8 cellular contexts compared by ENCODE assay signal in genomic region chr6:52576392-52577021, GRCh38. TPM values are rescaled to one million over a fixed set of nuclear protein-coding genes. Genes with fewer than 3 reads are reported as not detected.
DNase-seq lines count a peak whose midpoint lies in the region; ATAC-seq and TF ChIP-seq lines count a peak whose summit lies in the region.

No MANE protein-coding gene starts in this region.

- peak overlapping the region; percentile 72 to 91 (median 86) for H3K4me3 ChIP-seq in esophagus squamous epithelium

- peak in 5 of 6 experiments; percentile 33 to 54 (median 41) for TF ChIP-seq CTCF in esophagus squamous epithelium (IDR thresholded peaks at IDR 0.05)

- no peaks in the 10 kb centered on the region for H3K9me3 ChIP-seq in esophagus squamous epithelium

- DNase-seq in C1 segment of cervical spinal cord (lab: John Stamatoyannopoulos, UW) (peak in 8 of 14 donors; percentile 33 to 69 (median 49)), NOMO-1 treated with DMSO at 0.1 percent for 48 hours (lab: John Stamatoyannopoulos, UW; ENCODE audit: unreplicated experiment) (peak; percentile 72), esophagus squamous epithelium (lab: John Stamatoyannopoulos, UW) (peak; percentile 27), stromal cell of bone marrow (ENCODE audit: low read depth) (peak; percentile 61)
- peak; percentile 58 for DNase-seq in activated CD8-positive, alpha-beta memory T cell treated with anti-CD3 and anti-CD28 coated beads, Interleukin-2, amount 50 U/mL, for 4 hours
- peak in 8 of 10 donors; percentile 29 to 77 (median 44) for DNase-seq in naive thymus-derived CD8-positive, alpha-beta T cell

- ATAC-seq in GM18909 (IDR thresholded peaks at IDR 0.05; ENCODE audit: poor library complexity, unreplicated experiment) (peak; percentile 66), HG03159 (IDR thresholded peaks at IDR 0.05; ENCODE audit: unreplicated experiment) (peak; percentile 62)
- ATAC-seq in naive thymus-derived CD8-positive, alpha-beta T cell: peak; percentile 50 to 53

- POLR2A ChIA-PET in naive thymus-derived CD8-positive, alpha-beta T cell (lab: Charles Lee): interaction anchor here (0.8 to 3.2 kb wide), 5 partner anchors 9 to 291 kb away, joined by 3 to 16 read pairs (median 4); partner anchors contain the start of genes EFHC1, MCM3 and PAQR8

- peak in 1 of 4 donors; percentile 74 for TF ChIP-seq POLR2A in esophagus squamous epithelium (IDR thresholded peaks at IDR 0.05)

- no peaks in the 10 kb centered on the region for H3K36me3 ChIP-seq in esophagus squamous epithelium

- H3K4me1 Mint-ChIP-seq in naive thymus-derived CD8-positive, alpha-beta T cell: peaks cover 32 to 52% (median 48%) of the 10 kb centered on the region in 4 donors

- H3K4me1 ChIP-seq in esophagus squamous epithelium: peaks cover under 1 to 65% (median 37%) of the 10 kb centered on the region in 3 donors

- peak overlapping the region; percentile 75 to 100 (median 98) for H3K27ac ChIP-seq in esophagus squamous epithelium

- intact Hi-C loops in esophagus squamous epithelium (cut with DNase I): loop anchor here (5.0 kb wide), 1 partner anchor 74 kb away; no protein-coding TSS in a partner anchor

- peaks cover 0 to 5% (median 0%) of the 10 kb centered on the region in 3 donors for H3K36me3 Mint-ChIP-seq in naive thymus-derived CD8-positive, alpha-beta T cell

- no peaks in the 10 kb centered on the region for H3K9me3 Mint-ChIP-seq in naive thymus-derived CD8-positive, alpha-beta T cell

- H3K4me3 Mint-ChIP-seq in naive thymus-derived CD8-positive, alpha-beta T cell: peak overlapping the region; percentile 74 to 92 (median 87)

- H3K27me3 Mint-ChIP-seq in naive thymus-derived CD8-positive, alpha-beta T cell: no peaks in the 10 kb centered on the region

- peak overlapping the region in 9 of 10 donors; percentile 67 to 96 (median 86) for H3K27ac Mint-ChIP-seq in naive thymus-derived CD8-positive, alpha-beta T cell

- no peaks in the 10 kb centered on the region for H3K27me3 ChIP-seq in esophagus squamous epithelium

- 0 to 3% methylated on average over 10 to 30 of the region's 51 CpGs for WGBS in esophagus squamous epithelium, 2 donors

RNA-seq across cellular contexts. Expression of gene TRAM2, which starts 0.4 kb away (rescaled TPM):
- 1 to 10 TPM; 2.3 to 8.6 (median 5.3) TPM for total RNA-seq in esophagus squamous epithelium
- 1 to 10 TPM; 9.4 to 9.9 TPM for total RNA-seq in naive thymus-derived CD8-positive, alpha-beta T cell
- polyA plus RNA-seq in naive thymus-derived CD8-positive, alpha-beta T cell: 1 to 10 TPM; 3.1 to 4.9 (median 3.3) TPM

Comparison
In these comparisons a context has a peak if more than half of its experiments do, and no peak if none do; other contexts are left out.
1. Peak in every context shown above with its lines: DNase-seq, ATAC-seq, H3K4me3 ChIP-seq and H3K27ac ChIP-seq.